11 cellular contexts compared by ENCODE assay signal in genomic region chr10:114401195-114401741, GRCh38. TPM values are rescaled to one million over a fixed set of nuclear protein-coding genes. Genes with fewer than 3 reads are reported as not detected.
DNase-seq lines count a peak whose midpoint lies in the region; ATAC-seq and TF ChIP-seq lines count a peak whose summit lies in the region.
"Had no signal": no experiment of that assay in that cellular context is flagged by ENCODE, and none has a peak within 500 bp of the region (broad histone marks: within the 10 kb centered on the region; RNA-seq: fewer than 3 reads in every experiment).

No MANE protein-coding gene starts in this region.

- H3K9ac ChIP-seq in H9 (ENCODE audit: extremely low read depth, insufficient read length, low read length) = no peak overlapping the region

- H3K56ac ChIP-seq in H9 (ENCODE audit: insufficient read length, low read depth, low read length) = no peak overlapping the region

- no peak overlapping the region for H3K23ac ChIP-seq in H9 (ENCODE audit: insufficient read length, low read depth, low read length)

- no peak overlapping the region for H2BK15ac ChIP-seq in H9 (ENCODE audit: low read depth, low read length)

- H2AK5ac ChIP-seq in H9 (ENCODE audit: insufficient read length, low read length) = no peak overlapping the region

- peaks cover 8% of the 10 kb centered on the region for H3K4me1 Mint-ChIP-seq in activated T-helper 2 cell treated with anti-CD3 and anti-CD28 coated beads, Interferon-gamma antibody, Interleukin-2, Interleukin-4, amounts not matched to agents 10 μg/mL and 5 μg/mL and 100 μg/mL, durations not matched to agents 14 hours and 24 hours and 36 hours (ENCODE audit: low read depth)
- H3K4me1 Mint-ChIP-seq in H9 = peaks cover 12 to 18% of the 10 kb centered on the region in 2 experiments

- no peak overlapping the region for H3K27ac Mint-ChIP-seq in activated T-helper 2 cell treated with anti-CD3 and anti-CD28 coated beads, Interferon-gamma antibody, Interleukin-2, Interleukin-4, amounts not matched to agents 10 μg/mL and 5 μg/mL and 100 μg/mL, durations not matched to agents 14 hours and 24 hours and 36 hours
- no peak overlapping the region for H3K27ac Mint-ChIP-seq in H9

- no peak overlapping the region for H2BK20ac ChIP-seq in H9 (ENCODE audit: low read depth, low read length, poor library complexity, severe bottlenecking)

- no peaks in the 10 kb centered on the region for H3K79me2 ChIP-seq in H9 (ENCODE audit: insufficient read depth, low read length)

- no peak for TF ChIP-seq CTCF in body of pancreas (IDR thresholded peaks at IDR 0.05)
- TF ChIP-seq CTCF in right atrium auricular region (IDR thresholded peaks at IDR 0.05) = no peak
- TF ChIP-seq CTCF in H9 (conservative IDR thresholded peaks at IDR 0.05) = no peak

- no peaks in the 10 kb centered on the region for H4K20me1 ChIP-seq in H9 (ENCODE audit: control insufficient read depth, insufficient read depth, insufficient read length)

- no peak overlapping the region for H2BK12ac ChIP-seq in H9 (ENCODE audit: insufficient read length, low read depth, low read length)

- H3T11ph ChIP-seq in H9 (ENCODE audit: low read length) = no peak overlapping the region

- no peak overlapping the region for H2BK120ac ChIP-seq in H9 (ENCODE audit: low read depth, low read length, poor library complexity, severe bottlenecking)

- WGBS in body of pancreas, 2 donors = 82 to 83% methylated on average over 7 of the region's 7 CpGs
- WGBS in H9 (ENCODE audit: extremely low coverage, insufficient read length, low lambda C conversion rate) = no CpG with 5 or more reads among the region's 7 CpGs

- H3K4me2 ChIP-seq in H9 (ENCODE audit: insufficient read depth, insufficient read length, low read length) = no peak overlapping the region

- no peaks in the 10 kb centered on the region for H3K36me3 ChIP-seq in body of pancreas (replicated peaks in 1 of 2; ENCODE audit: insufficient read depth in 1 of 2, low read depth in 2 of 2)
- no peaks in the 10 kb centered on the region for H3K36me3 ChIP-seq in right atrium auricular region

- H3K9me3 ChIP-seq in body of pancreas (no peaks in the 10 kb centered on the region), right atrium auricular region (no peaks in the 10 kb centered on the region), H9 (ENCODE audit: control insufficient read depth, low read depth, low read length) (no peaks in the 10 kb centered on the region)

- no peaks in the 10 kb centered on the region for H3K36me3 Mint-ChIP-seq in activated T-helper 2 cell treated with anti-CD3 and anti-CD28 coated beads, Interferon-gamma antibody, Interleukin-2, Interleukin-4, amounts not matched to agents 10 μg/mL and 5 μg/mL and 100 μg/mL, durations not matched to agents 14 hours and 24 hours and 36 hours (ENCODE audit: low read depth)
- no peaks in the 10 kb centered on the region for H3K36me3 Mint-ChIP-seq in H9 (ENCODE audit: insufficient read depth in 1 of 3, low read depth in 3 of 3)

- no peak overlapping the region for H4K8ac ChIP-seq in H9 (replicated peaks; ENCODE audit: insufficient read length, low read depth, low read length)

- no peak for TF ChIP-seq POLR2A in body of pancreas (IDR thresholded peaks at IDR 0.05)

- intact Hi-C loops in body of pancreas (cut with DNase I) = no loop called here
- intact Hi-C loops in posterior vena cava (cut with DNase I) = no loop called here
- intact Hi-C loops in activated T-helper 2 cell treated with anti-CD3 and anti-CD28 coated beads, Interferon-gamma antibody, Interleukin-2, Interleukin-4, amounts not matched to agents 10 μg/mL and 5 μg/mL and 100 μg/mL, durations not matched to agents 14 hours and 24 hours and 36 hours (cut with micrococcal nuclease) = loop anchor here (5.0 kb wide), 1 partner anchor 99 kb away; no protein-coding TSS in a partner anchor

- H3K27me3 ChIP-seq in body of pancreas (no peaks in the 10 kb centered on the region), right atrium auricular region (no peaks in the 10 kb centered on the region), H9 (ENCODE audit: insufficient read depth, low read length) (no peaks in the 10 kb centered on the region; the same call in 1 of the 2 replicates)

- H3K4me3 ChIP-seq in body of pancreas (no peak overlapping the region), right atrium auricular region (no peak overlapping the region)
- H3K4me3 ChIP-seq: GM12878 had no signal

- no peak for ATAC-seq in body of pancreas
- ATAC-seq in GM18873 (IDR thresholded peaks at IDR 0.05; ENCODE audit: low FRiP score, unreplicated experiment) = no peak
- ATAC-seq: GM12878 had no signal

- H3K79me1 ChIP-seq in H9 (ENCODE audit: insufficient read depth, low read depth, low read length, poor library complexity, severe bottlenecking) = no peaks in the 10 kb centered on the region

- no peak overlapping the region for H2AFZ ChIP-seq in H9 (ENCODE audit: low read length)

- H3K9me3 Mint-ChIP-seq in activated T-helper 2 cell treated with anti-CD3 and anti-CD28 coated beads, Interferon-gamma antibody, Interleukin-2, Interleukin-4, amounts not matched to agents 10 μg/mL and 5 μg/mL and 100 μg/mL, durations not matched to agents 14 hours and 24 hours and 36 hours = no peaks in the 10 kb centered on the region
- H3K9me3 Mint-ChIP-seq in H9 = peaks cover under 1 to 2% of the 10 kb centered on the region in 2 experiments; a peak in 2 of 5 replicates

- H3K14ac ChIP-seq in H9 (ENCODE audit: insufficient read depth, low read length) = no peak overlapping the region

- no peak overlapping the region for H4K5ac ChIP-seq in H9 (ENCODE audit: insufficient read length, low read depth, low read length)

- no peak overlapping the region for H4K91ac ChIP-seq in H9 (ENCODE audit: insufficient read length, low read depth, low read length)

- peaks cover 68% of the 10 kb centered on the region for H3K27me3 Mint-ChIP-seq in activated T-helper 2 cell treated with anti-CD3 and anti-CD28 coated beads, Interferon-gamma antibody, Interleukin-2, Interleukin-4, amounts not matched to agents 10 μg/mL and 5 μg/mL and 100 μg/mL, durations not matched to agents 14 hours and 24 hours and 36 hours (ENCODE audit: low read depth)
- peaks cover 93% of the 10 kb centered on the region for H3K27me3 Mint-ChIP-seq in H9 (ENCODE audit: low read depth)

- H2BK5ac ChIP-seq in H9 (ENCODE audit: insufficient read length, low read length) = no peak overlapping the region

- no peak overlapping the region for H3K18ac ChIP-seq in H9 (ENCODE audit: insufficient read length, low read depth, low read length)

- no peak overlapping the region for H3K4ac ChIP-seq in H9 (ENCODE audit: low read depth, low read length)

- no peak overlapping the region for H3K4me3 Mint-ChIP-seq in activated T-helper 2 cell treated with anti-CD3 and anti-CD28 coated beads, Interferon-gamma antibody, Interleukin-2, Interleukin-4, amounts not matched to agents 10 μg/mL and 5 μg/mL and 100 μg/mL, durations not matched to agents 14 hours and 24 hours and 36 hours (ENCODE audit: low read depth)
- no peak overlapping the region for H3K4me3 Mint-ChIP-seq in H9

- peaks cover 49% of the 10 kb centered on the region for H3K4me1 ChIP-seq in body of pancreas
- peaks cover 0 to 49% of the 10 kb centered on the region in 2 donors for H3K4me1 ChIP-seq in right atrium auricular region
- H3K4me1 ChIP-seq in H9 (ENCODE audit: insufficient read depth, low read length) = no peaks in the 10 kb centered on the region

- DNase-seq in Ammon's horn (ENCODE audit: low spot score) (peak; percentile 46), body of pancreas (peak in 3 of 4 donors; percentile 36 to 59 (median 46)), right atrium auricular region (ENCODE audit: low spot score) (peak; percentile 88), posterior vena cava (ENCODE audit: low spot score) (peak; percentile 85), MV-4-11 (lab: John Stamatoyannopoulos, UW) (no peak), H9 (no peak)
- no peak for DNase-seq in activated T-helper 2 cell treated with anti-CD3 and anti-CD28 coated beads, Interferon-gamma antibody, Interleukin-2, Interleukin-4, amounts not matched to agents 10 μg/mL and 5 μg/mL and 100 μg/mL, durations not matched to agents 14 hours and 24 hours and 36 hours (ENCODE audit: low spot score)
- DNase-seq: activated effector memory CD4-positive, alpha-beta T cell treated with Interleukin-2 at 50 U/mL for 16 hours; NCI-H1105 treated with DMSO at 0.1 percent for 48 hours had no signal

- peaks cover 24% of the 10 kb centered on the region for H3K23me2 ChIP-seq in H9 (ENCODE audit: insufficient read length, low read depth, low read length, poor library complexity, severe bottlenecking)

- H3K27ac ChIP-seq in body of pancreas = no peak overlapping the region
- H3K27ac ChIP-seq in right atrium auricular region = peak overlapping the region in 1 of 2 donors; percentile 17
- no peak overlapping the region for H3K27ac ChIP-seq in H9 (ENCODE audit: insufficient read length, low read depth, low read length)

RNA-seq across cellular contexts. Expression of gene AFAP1L2, which starts 3.0 kb away (rescaled TPM):
- total RNA-seq in body of pancreas (10 to 100 TPM; 10.5 to 17.9 TPM), right atrium auricular region (1 to 10 TPM; 5.8 to 6.3 TPM), posterior vena cava (1 to 10 TPM; 4.5 to 7.9 TPM), H9 (2021) (0.77 and 1.0 TPM in 2 replicates)
- 3.5 and 4.7 TPM in 2 replicates for total RNA-seq in activated T-helper 2 cell treated with anti-CD3 and anti-CD28 coated beads, Interferon-gamma antibody, Interleukin-2, Interleukin-4, amounts not matched to agents 10 μg/mL and 5 μg/mL and 100 μg/mL, durations not matched to agents 14 hours and 24 hours and 36 hours

Comparison
In these comparisons a context has a peak if more than half of its experiments do, and no peak if none do; other contexts are left out.
1. DNase-seq: peak in Ammon's horn (single experiment), body of pancreas (3 of 4), right atrium auricular region (single experiment) and posterior vena cava (single experiment); none in activated T-helper 2 cell treated with anti-CD3 and anti-CD28 coated beads, Interferon-gamma antibody, Interleukin-2, Interleukin-4, amounts not matched to agents 10 μg/mL and 5 μg/mL and 100 μg/mL, durations not matched to agents 14 hours and 24 hours and 36 hours (single experiment), MV-4-11 (single experiment) and H9 (single experiment).